1 cellular context compared by ENCODE assay signal in the genomic region with DNA sequence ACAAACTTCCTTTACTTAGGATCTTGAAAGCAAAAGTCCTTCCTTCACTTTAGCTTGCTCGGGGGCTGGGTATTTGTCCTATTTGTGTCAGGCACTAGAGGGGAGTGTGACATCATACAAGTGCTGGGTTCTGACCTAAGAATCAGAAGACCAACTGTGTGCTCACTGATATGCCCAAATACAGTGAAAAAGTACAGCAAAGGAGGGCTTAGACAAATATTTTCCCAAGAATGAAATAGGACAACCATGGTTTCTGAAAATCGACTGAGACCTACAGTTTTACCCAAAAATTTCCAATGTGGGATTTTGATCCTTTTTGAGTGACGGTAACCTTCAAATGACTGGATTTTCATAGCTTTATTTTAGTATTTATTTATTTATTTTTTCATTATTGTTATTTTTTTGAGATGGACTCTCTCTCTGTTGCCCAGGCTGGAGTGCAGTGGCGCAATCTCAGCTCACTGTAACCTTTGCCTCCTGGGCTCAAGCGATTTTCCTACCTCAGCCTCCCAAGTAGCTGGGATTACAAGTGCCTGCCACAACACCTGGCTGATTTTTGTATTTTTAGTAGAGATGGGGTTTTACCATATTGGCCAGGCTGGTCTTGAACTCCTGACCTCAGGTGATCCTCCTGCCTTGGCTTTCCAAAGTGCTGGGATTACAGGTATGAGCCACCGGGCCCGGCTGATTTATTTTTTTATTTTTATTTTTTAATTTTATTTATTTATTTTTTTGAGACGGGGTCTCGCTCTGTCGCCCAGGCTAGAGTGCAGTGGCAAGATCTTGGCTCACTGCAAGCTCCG.
TF ChIP-seq lines count a peak whose summit lies in the region.
"Not testable (repeated sequence)": the region's sequence is repeated elsewhere in the genome, so short reads cannot be mapped to it uniquely, and the experiment has no call there.

No MANE protein-coding gene starts in this region.

TF ChIP-seq in HepG2, 621 proteins besides CTCF, POLR2A, EP300 and RAD21 (continued from another document and continues in another):
- TF ChIP-seq, protein P1, sequence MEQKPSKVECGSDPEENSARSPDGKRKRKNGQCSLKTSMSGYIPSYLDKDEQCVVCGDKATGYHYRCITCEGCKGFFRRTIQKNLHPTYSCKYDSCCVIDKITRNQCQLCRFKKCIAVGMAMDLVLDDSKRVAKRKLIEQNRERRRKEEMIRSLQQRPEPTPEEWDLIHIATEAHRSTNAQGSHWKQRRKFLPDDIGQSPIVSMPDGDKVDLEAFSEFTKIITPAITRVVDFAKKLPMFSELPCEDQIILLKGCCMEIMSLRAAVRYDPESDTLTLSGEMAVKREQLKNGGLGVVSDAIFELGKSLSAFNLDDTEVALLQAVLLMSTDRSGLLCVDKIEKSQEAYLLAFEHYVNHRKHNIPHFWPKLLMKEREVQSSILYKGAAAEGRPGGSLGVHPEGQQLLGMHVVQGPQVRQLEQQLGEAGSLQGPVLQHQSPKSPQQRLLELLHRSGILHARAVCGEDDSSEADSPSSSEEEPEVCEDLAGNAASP (CRISPR knock-in tag; IDR thresholded peaks at IDR 0.05; ENCODE audit: borderline replicate concordance), result peak; percentile 46
- TF ChIP-seq SNAPC2 (CRISPR knock-in tag; IDR thresholded peaks at IDR 0.05), result peak; percentile 7; the same call in 1 of the 2 replicates
- peak; percentile 44 for TF ChIP-seq ISL2 (CRISPR knock-in tag; IDR thresholded peaks at IDR 0.05)
- TF ChIP-seq ZNF260 (CRISPR knock-in tag; IDR thresholded peaks at IDR 0.05; ENCODE audit: borderline replicate concordance, low read depth), result 0 out of 2 replicates have a peak, but pooled peaks have one; percentile 63
- TF ChIP-seq, protein P2, sequence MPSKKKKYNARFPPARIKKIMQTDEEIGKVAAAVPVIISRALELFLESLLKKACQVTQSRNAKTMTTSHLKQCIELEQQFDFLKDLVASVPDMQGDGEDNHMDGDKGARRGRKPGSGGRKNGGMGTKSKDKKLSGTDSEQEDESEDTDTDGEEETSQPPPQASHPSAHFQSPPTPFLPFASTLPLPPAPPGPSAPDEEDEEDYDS (CRISPR knock-in tag; IDR thresholded peaks at IDR 0.05), result peak; percentile 11
- 0 out of 2 replicates have a peak, but pooled peaks have one; percentile 50 for TF ChIP-seq ZNF3 (CRISPR knock-in tag; IDR thresholded peaks at IDR 0.05)
- TF ChIP-seq MXD4 (CRISPR knock-in tag; IDR thresholded peaks at IDR 0.05), result 0 out of 2 replicates have a peak, but pooled peaks have one; percentile 46
- TF ChIP-seq ZNF563 (CRISPR knock-in tag; IDR thresholded peaks at IDR 0.05), result peak; percentile 36; the same call in 1 of the 2 replicates
- peak; percentile 51; the same call in 1 of the 2 replicates for TF ChIP-seq ZFP82 (CRISPR knock-in tag; IDR thresholded peaks at IDR 0.05; ENCODE audit: borderline replicate concordance)
- peak; percentile 19 for TF ChIP-seq IKZF4 (CRISPR knock-in tag; IDR thresholded peaks at IDR 0.05; ENCODE audit: borderline replicate concordance, low read depth, not compliant biosample characterization)
- TF ChIP-seq, protein P3, sequence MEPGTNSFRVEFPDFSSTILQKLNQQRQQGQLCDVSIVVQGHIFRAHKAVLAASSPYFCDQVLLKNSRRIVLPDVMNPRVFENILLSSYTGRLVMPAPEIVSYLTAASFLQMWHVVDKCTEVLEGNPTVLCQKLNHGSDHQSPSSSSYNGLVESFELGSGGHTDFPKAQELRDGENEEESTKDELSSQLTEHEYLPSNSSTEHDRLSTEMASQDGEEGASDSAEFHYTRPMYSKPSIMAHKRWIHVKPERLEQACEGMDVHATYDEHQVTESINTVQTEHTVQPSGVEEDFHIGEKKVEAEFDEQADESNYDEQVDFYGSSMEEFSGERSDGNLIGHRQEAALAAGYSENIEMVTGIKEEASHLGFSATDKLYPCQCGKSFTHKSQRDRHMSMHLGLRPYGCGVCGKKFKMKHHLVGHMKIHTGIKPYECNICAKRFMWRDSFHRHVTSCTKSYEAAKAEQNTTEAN (CRISPR knock-in tag; conservative IDR thresholded peaks at IDR 0.05), result peak; percentile 78; the same call in 1 of the 2 replicates
- TF ChIP-seq, protein P4, sequence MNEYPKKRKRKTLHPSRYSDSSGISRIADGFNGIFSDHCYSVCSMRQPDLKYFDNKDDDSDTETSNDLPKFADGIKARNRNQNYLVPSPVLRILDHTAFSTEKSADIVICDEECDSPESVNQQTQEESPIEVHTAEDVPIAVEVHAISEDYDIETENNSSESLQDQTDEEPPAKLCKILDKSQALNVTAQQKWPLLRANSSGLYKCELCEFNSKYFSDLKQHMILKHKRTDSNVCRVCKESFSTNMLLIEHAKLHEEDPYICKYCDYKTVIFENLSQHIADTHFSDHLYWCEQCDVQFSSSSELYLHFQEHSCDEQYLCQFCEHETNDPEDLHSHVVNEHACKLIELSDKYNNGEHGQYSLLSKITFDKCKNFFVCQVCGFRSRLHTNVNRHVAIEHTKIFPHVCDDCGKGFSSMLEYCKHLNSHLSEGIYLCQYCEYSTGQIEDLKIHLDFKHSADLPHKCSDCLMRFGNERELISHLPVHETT (CRISPR knock-in tag; conservative IDR thresholded peaks at IDR 0.05), result 0 out of 2 replicates have a peak, but pooled peaks have one; percentile 57
- TF ChIP-seq SAFB2 (CRISPR knock-in tag; IDR thresholded peaks at IDR 0.05; ENCODE audit: borderline replicate concordance, low read depth), result 0 out of 2 replicates have a peak, but pooled peaks have one; percentile 36
- TF ChIP-seq ZNF441 (CRISPR knock-in tag; IDR thresholded peaks at IDR 0.05; ENCODE audit: borderline replicate concordance), result 0 out of 2 replicates have a peak, but pooled peaks have one; percentile 18
- peak; percentile 67; the same call in 1 of the 2 replicates for TF ChIP-seq FOXK1 (CRISPR knock-in tag; IDR thresholded peaks at IDR 0.05; ENCODE audit: borderline replicate concordance, low read depth)
- peak; percentile 77 for TF ChIP-seq PHF21A (CRISPR knock-in tag; IDR thresholded peaks at IDR 0.05)
- TF ChIP-seq ZSCAN29 (CRISPR knock-in tag; conservative IDR thresholded peaks at IDR 0.05), result peak; percentile 10; the same call in 1 of the 2 replicates
- TF ChIP-seq ZSCAN12 (CRISPR knock-in tag; IDR thresholded peaks at IDR 0.05), result peak; percentile 91; the same call in 1 of the 2 replicates
- peak; percentile 83; the same call in 1 of the 2 replicates for TF ChIP-seq HDAC2 (CRISPR knock-in tag; IDR thresholded peaks at IDR 0.05)
- peak; percentile 40; the same call in 1 of the 2 replicates for TF ChIP-seq ZNF772 (CRISPR knock-in tag; IDR thresholded peaks at IDR 0.05)
- TF ChIP-seq ZNF230 (CRISPR knock-in tag; IDR thresholded peaks at IDR 0.05), result peak; percentile 63; the same call in 1 of the 2 replicates
- peak; percentile 61 for TF ChIP-seq NR2F6 (IDR thresholded peaks at IDR 0.05)
- TF ChIP-seq NR2F6 (CRISPR knock-in tag; IDR thresholded peaks at IDR 0.05), result peak; percentile 43; the same call in 1 of the 2 replicates
- 0 out of 2 replicates have a peak, but pooled peaks have one; percentile 39 for TF ChIP-seq ZNF709 (CRISPR knock-in tag; IDR thresholded peaks at IDR 0.05)
- TF ChIP-seq, protein P5, sequence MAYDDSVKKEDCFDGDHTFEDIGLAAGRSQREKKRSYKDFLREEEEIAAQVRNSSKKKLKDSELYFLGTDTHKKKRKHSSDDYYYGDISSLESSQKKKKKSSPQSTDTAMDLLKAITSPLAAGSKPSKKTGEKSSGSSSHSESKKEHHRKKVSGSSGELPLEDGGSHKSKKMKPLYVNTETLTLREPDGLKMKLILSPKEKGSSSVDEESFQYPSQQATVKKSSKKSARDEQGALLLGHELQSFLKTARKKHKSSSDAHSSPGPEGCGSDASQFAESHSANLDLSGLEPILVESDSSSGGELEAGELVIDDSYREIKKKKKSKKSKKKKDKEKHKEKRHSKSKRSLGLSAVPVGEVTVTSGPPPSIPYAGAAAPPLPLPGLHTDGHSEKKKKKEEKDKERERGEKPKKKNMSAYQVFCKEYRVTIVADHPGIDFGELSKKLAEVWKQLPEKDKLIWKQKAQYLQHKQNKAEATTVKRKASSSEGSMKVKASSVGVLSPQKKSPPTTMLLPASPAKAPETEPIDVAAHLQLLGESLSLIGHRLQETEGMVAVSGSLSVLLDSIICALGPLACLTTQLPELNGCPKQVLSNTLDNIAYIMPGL (CRISPR knock-in tag; IDR thresholded peaks at IDR 0.05; ENCODE audit: borderline replicate concordance in 1 of 2, low read depth in 1 of 2), result peak; percentile 81 to 83; a peak in 3 of 4 replicates
- TF ChIP-seq, protein P6, sequence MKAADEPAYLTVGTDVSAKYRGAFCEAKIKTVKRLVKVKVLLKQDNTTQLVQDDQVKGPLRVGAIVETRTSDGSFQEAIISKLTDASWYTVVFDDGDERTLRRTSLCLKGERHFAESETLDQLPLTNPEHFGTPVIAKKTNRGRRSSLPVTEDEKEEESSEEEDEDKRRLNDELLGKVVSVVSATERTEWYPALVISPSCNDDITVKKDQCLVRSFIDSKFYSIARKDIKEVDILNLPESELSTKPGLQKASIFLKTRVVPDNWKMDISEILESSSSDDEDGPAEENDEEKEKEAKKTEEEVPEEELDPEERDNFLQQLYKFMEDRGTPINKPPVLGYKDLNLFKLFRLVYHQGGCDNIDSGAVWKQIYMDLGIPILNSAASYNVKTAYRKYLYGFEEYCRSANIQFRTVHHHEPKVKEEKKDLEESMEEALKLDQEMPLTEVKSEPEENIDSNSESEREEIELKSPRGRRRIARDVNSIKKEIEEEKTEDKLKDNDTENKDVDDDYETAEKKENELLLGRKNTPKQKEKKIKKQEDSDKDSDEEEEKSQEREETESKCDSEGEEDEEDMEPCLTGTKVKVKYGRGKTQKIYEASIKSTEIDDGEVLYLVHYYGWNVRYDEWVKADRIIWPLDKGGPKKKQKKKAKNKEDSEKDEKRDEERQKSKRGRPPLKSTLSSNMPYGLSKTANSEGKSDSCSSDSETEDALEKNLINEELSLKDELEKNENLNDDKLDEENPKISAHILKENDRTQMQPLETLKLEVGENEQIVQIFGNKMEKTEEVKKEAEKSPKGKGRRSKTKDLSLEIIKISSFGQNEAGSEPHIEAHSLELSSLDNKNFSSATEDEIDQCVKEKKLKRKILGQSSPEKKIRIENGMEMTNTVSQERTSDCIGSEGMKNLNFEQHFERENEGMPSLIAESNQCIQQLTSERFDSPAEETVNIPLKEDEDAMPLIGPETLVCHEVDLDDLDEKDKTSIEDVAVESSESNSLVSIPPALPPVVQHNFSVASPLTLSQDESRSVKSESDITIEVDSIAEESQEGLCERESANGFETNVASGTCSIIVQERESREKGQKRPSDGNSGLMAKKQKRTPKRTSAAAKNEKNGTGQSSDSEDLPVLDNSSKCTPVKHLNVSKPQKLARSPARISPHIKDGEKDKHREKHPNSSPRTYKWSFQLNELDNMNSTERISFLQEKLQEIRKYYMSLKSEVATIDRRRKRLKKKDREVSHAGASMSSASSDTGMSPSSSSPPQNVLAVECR (CRISPR knock-in tag; IDR thresholded peaks at IDR 0.05; ENCODE audit: borderline replicate concordance), result peak; percentile 28; the same call in 1 of the 2 replicates
- TF ChIP-seq, protein P7, sequence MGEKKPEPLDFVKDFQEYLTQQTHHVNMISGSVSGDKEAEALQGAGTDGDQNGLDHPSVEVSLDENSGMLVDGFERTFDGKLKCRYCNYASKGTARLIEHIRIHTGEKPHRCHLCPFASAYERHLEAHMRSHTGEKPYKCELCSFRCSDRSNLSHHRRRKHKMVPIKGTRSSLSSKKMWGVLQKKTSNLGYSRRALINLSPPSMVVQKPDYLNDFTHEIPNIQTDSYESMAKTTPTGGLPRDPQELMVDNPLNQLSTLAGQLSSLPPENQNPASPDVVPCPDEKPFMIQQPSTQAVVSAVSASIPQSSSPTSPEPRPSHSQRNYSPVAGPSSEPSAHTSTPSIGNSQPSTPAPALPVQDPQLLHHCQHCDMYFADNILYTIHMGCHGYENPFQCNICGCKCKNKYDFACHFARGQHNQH (CRISPR knock-in tag; IDR thresholded peaks at IDR 0.05), result 0 out of 2 replicates have a peak, but pooled peaks have one; percentile 41
- TF ChIP-seq ZNF33B (CRISPR knock-in tag; IDR thresholded peaks at IDR 0.05), result 0 out of 2 replicates have a peak, but pooled peaks have one; percentile 43
- 0 out of 2 replicates have a peak, but pooled peaks have one; percentile 64 for TF ChIP-seq STAT5B (CRISPR knock-in tag; IDR thresholded peaks at IDR 0.05)
- TF ChIP-seq ZBTB1 (CRISPR knock-in tag; IDR thresholded peaks at IDR 0.05; ENCODE audit: borderline replicate concordance), result 0 out of 2 replicates have a peak, but pooled peaks have one; percentile 42
- TF ChIP-seq ZSCAN20 (CRISPR knock-in tag; IDR thresholded peaks at IDR 0.05; ENCODE audit: borderline replicate concordance), result peak; percentile 71; the same call in 1 of the 2 replicates
- TF ChIP-seq, protein P8, sequence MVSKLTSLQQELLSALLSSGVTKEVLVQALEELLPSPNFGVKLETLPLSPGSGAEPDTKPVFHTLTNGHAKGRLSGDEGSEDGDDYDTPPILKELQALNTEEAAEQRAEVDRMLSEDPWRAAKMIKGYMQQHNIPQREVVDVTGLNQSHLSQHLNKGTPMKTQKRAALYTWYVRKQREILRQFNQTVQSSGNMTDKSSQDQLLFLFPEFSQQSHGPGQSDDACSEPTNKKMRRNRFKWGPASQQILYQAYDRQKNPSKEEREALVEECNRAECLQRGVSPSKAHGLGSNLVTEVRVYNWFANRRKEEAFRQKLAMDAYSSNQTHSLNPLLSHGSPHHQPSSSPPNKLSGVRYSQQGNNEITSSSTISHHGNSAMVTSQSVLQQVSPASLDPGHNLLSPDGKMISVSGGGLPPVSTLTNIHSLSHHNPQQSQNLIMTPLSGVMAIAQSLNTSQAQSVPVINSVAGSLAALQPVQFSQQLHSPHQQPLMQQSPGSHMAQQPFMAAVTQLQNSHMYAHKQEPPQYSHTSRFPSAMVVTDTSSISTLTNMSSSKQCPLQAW (CRISPR knock-in tag; IDR thresholded peaks at IDR 0.05), result peak; percentile 66; the same call in 1 of the 2 replicates
- TF ChIP-seq CREB1 (IDR thresholded peaks at IDR 0.05), result peak; percentile 86
- TF ChIP-seq CREB1 (CRISPR knock-in tag; IDR thresholded peaks at IDR 0.05), result not testable (repeated sequence)
- TF ChIP-seq STAG1 (CRISPR knock-in tag; IDR thresholded peaks at IDR 0.05), result peak; percentile 96
- TF ChIP-seq DPF2 (CRISPR knock-in tag; IDR thresholded peaks at IDR 0.05; ENCODE audit: borderline replicate concordance, low read depth), result 0 out of 2 replicates have a peak, but pooled peaks have one; percentile 43
- peak; percentile 78; the same call in 1 of the 2 replicates for TF ChIP-seq MIXL1 (CRISPR knock-in tag; IDR thresholded peaks at IDR 0.05)
- TF ChIP-seq, protein P9, sequence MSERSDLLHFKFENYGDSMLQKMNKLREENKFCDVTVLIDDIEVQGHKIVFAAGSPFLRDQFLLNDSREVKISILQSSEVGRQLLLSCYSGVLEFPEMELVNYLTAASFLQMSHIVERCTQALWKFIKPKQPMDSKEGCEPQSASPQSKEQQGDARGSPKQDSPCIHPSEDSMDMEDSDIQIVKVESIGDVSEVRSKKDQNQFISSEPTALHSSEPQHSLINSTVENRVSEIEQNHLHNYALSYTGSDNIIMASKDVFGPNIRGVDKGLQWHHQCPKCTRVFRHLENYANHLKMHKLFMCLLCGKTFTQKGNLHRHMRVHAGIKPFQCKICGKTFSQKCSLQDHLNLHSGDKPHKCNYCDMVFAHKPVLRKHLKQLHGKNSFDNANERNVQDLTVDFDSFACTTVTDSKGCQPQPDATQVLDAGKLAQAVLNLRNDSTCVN (CRISPR knock-in tag; IDR thresholded peaks at IDR 0.05; ENCODE audit: borderline replicate concordance), result peak; percentile 31; the same call in 1 of the 2 replicates
